Comparison of ENCODE assay signal across 1 cellular context in genomic region chr6:148716811-148717210, GRCh38.
TF ChIP-seq lines count a peak whose summit lies in the region.

No MANE protein-coding gene starts in this region.

TF ChIP-seq in HepG2, 621 proteins besides CTCF, POLR2A, EP300 and RAD21:
- no peak for TF ChIP-seq NBN (conservative IDR thresholded peaks at IDR 0.05)
- TF ChIP-seq ZFP62 (CRISPR knock-in tag; IDR thresholded peaks at IDR 0.05) = no peak
- no peak for TF ChIP-seq ZNF256 (CRISPR knock-in tag; conservative IDR thresholded peaks at IDR 0.05)
- TF ChIP-seq PCBP1 (IDR thresholded peaks at IDR 0.05; ENCODE audit: borderline replicate concordance, low read depth, low read length) = no peak
- no peak for TF ChIP-seq ZNF451 (CRISPR knock-in tag; IDR thresholded peaks at IDR 0.05)
- TF ChIP-seq ZNF772 (CRISPR knock-in tag; IDR thresholded peaks at IDR 0.05) = no peak
- TF ChIP-seq ZNF614 (CRISPR knock-in tag; IDR thresholded peaks at IDR 0.05; ENCODE audit: borderline replicate concordance) = no peak
- no peak for TF ChIP-seq NKX3-1 (CRISPR knock-in tag; IDR thresholded peaks at IDR 0.05)
- TF ChIP-seq UBTF (CRISPR knock-in tag; IDR thresholded peaks at IDR 0.05) = no peak
- TF ChIP-seq ZNF83 (CRISPR knock-in tag; IDR thresholded peaks at IDR 0.05; ENCODE audit: borderline replicate concordance) = no peak
